15 cellular contexts compared by ENCODE assay signal in genomic region chr16:669666-670065, GRCh38. TPM values are rescaled to one million over a fixed set of nuclear protein-coding genes. Genes with fewer than 3 reads are reported as not detected.
DNase-seq lines count a peak whose midpoint lies in the region; ATAC-seq, FAIRE-seq and TF ChIP-seq lines count a peak whose summit lies in the region.
"Had no signal": no experiment of that assay in that cellular context is flagged by ENCODE, and none has a peak within 500 bp of the region (broad histone marks: within the 10 kb centered on the region; RNA-seq: fewer than 3 reads in every experiment).

No MANE protein-coding gene starts in this region.

- intact Hi-C loops in CD8-positive, alpha-beta T cell (cut with DNase I, micrococcal nuclease) = loop anchor here (2.0 to 10.0 kb wide), 2 partner anchors 33 to 145 kb away; partner anchors contain the start of genes CAPN15 (in 1 of the 2) and METTL26 (in 1 of the 2)
- intact Hi-C loops in thyroid gland (cut with DNase I) = no loop called here
- intact Hi-C loops in lower leg skin (cut with DNase I; ENCODE audit: low total_unique reads) = loop anchor here (10.0 kb wide), 1 partner anchor 125 kb away; no protein-coding TSS in a partner anchor

- no peaks in the 10 kb centered on the region for H3K27me3 ChIP-seq in CD8-positive, alpha-beta T cell (ENCODE audit: insufficient read depth, low read length)
- H3K27me3 ChIP-seq in hepatocyte (no peaks in the 10 kb centered on the region), thyroid gland (no peaks in the 10 kb centered on the region), mesendoderm (ENCODE audit: insufficient read depth, low read length, poor library complexity) (no peaks in the 10 kb centered on the region)

- H4K8ac ChIP-seq in mesendoderm (ENCODE audit: low read depth, low read length) = no peak overlapping the region

- FAIRE-seq in A549 (lab: Jason Lieb, UNC) = no peak
- FAIRE-seq: colon had no signal

- H3K4me1 ChIP-seq in A549 (peaks cover 15% of the 10 kb centered on the region), hepatocyte (ENCODE audit: insufficient read depth) (peaks cover 4% of the 10 kb centered on the region), thyroid gland (peaks cover 8 to 14% of the 10 kb centered on the region in 2 donors), mesendoderm (ENCODE audit: control insufficient read depth, low read depth, low read length) (no peaks in the 10 kb centered on the region)
- H3K4me1 ChIP-seq in CD8-positive, alpha-beta T cell (ENCODE audit: insufficient read depth, low read length) = peaks cover 22% of the 10 kb centered on the region

- H3K4me2 ChIP-seq in A549 (peak overlapping the region; percentile 97), hepatocyte (peak overlapping the region; percentile 96), mesendoderm (ENCODE audit: low read length) (no peak overlapping the region)

- H3K4me3 ChIP-seq in A549 (no peak overlapping the region), hepatocyte (no peak overlapping the region), thyroid gland (replicated peaks in 1 of 3) (no peak overlapping the region), lower leg skin (ENCODE audit: low read depth, poor library complexity, severe bottlenecking) (no peak overlapping the region), mesendoderm (ENCODE audit: low read length) (no peak overlapping the region)
- H3K4me3 ChIP-seq in CD8-positive, alpha-beta T cell (ENCODE audit: low read depth, low read length) = no peak overlapping the region

- no peak overlapping the region for H2AK5ac ChIP-seq in mesendoderm (ENCODE audit: low read length)

- H3K27ac ChIP-seq in A549 (no peak overlapping the region), hepatocyte (no peak overlapping the region), thyroid gland (no peak overlapping the region), mesendoderm (ENCODE audit: low read depth, low read length) (no peak overlapping the region)
- no peak overlapping the region for H3K27ac ChIP-seq in CD8-positive, alpha-beta T cell (ENCODE audit: low read depth, low read length)

- H3K79me1 ChIP-seq in mesendoderm (ENCODE audit: low read length) = peaks cover 9% of the 10 kb centered on the region

- no peaks in the 10 kb centered on the region for H3K27me3 Mint-ChIP-seq in CD8-positive, alpha-beta T cell (ENCODE audit: low read depth)
- H3K27me3 Mint-ChIP-seq in WTC11 (ENCODE audit: low read depth) = no peaks in the 10 kb centered on the region

- H3K23ac ChIP-seq in mesendoderm (ENCODE audit: low read length) = no peak overlapping the region

- H3K4ac ChIP-seq in mesendoderm (ENCODE audit: low read depth, low read length) = no peak overlapping the region

- no peak overlapping the region for H3K56ac ChIP-seq in mesendoderm (ENCODE audit: low read length)

- no peak overlapping the region for H4K5ac ChIP-seq in mesendoderm (ENCODE audit: low read length)

- POLR2A ChIA-PET in A549 (lab: Yijun Ruan, JAX) (interaction anchor here (0.6 kb wide), 1 partner anchor 15 kb away, joined by 3 read pairs; the partner anchor contains the start of gene JMJD8), WTC11 (lab: Charles Lee) (no interaction called here), GM10248 (lab: Yijun Ruan, JAX) (no interaction called here)
- POLR2A ChIA-PET in CD8-positive, alpha-beta T cell (lab: Charles Lee) = interaction anchor here (1.3 kb wide), 1 partner anchor 15 kb away, joined by 4 read pairs; the partner anchor contains the start of gene JMJD8

- no peaks in the 10 kb centered on the region for H4K20me1 ChIP-seq in hepatocyte (ENCODE audit: insufficient read depth, poor library complexity, severe bottlenecking)

- TF ChIP-seq CTCF in A549 (IDR thresholded peaks at IDR 0.05) (no peak), WTC11 (IDR thresholded peaks at IDR 0.05) (no peak), hepatocyte (IDR thresholded peaks at IDR 0.05; ENCODE audit: poor library complexity) (no peak), thyroid gland (IDR thresholded peaks at IDR 0.05) (no peak), lower leg skin (IDR thresholded peaks at IDR 0.05) (no peak), GM10248 (IDR thresholded peaks at IDR 0.05; ENCODE audit: control extremely low read depth, extremely low read depth, low read depth, missing control alignments) (no peak)
- no peak for TF ChIP-seq CTCF in CD8-positive, alpha-beta T cell (IDR thresholded peaks at IDR 0.05)

- TF ChIP-seq POLR2A in A549 (IDR thresholded peaks at IDR 0.05; ENCODE audit: low read length) (no peak), thyroid gland (IDR thresholded peaks at IDR 0.05) (no peak), lower leg skin (IDR thresholded peaks at IDR 0.05) (no peak)

- H2BK120ac ChIP-seq in mesendoderm (ENCODE audit: low read depth, low read length) = no peak overlapping the region

- H3K9ac ChIP-seq in mesendoderm (ENCODE audit: low read length) = no peak overlapping the region

- no peak overlapping the region for H3K18ac ChIP-seq in mesendoderm (ENCODE audit: low read length)

- H3K36me3 ChIP-seq in CD8-positive, alpha-beta T cell (ENCODE audit: insufficient read depth, low read length) = peaks cover 14% of the 10 kb centered on the region
- no peaks in the 10 kb centered on the region for H3K36me3 ChIP-seq in hepatocyte (replicated peaks; ENCODE audit: insufficient read depth, low read depth)
- peaks cover 33 to 44% of the 10 kb centered on the region in 2 donors for H3K36me3 ChIP-seq in thyroid gland
- H3K36me3 ChIP-seq in mesendoderm (ENCODE audit: control insufficient read depth, insufficient read depth, low read length) = peaks cover 22% of the 10 kb centered on the region

- no peak overlapping the region for H2AFZ ChIP-seq in hepatocyte

- no peak overlapping the region for H2BK5ac ChIP-seq in mesendoderm (ENCODE audit: low read length)

- H3K4me3 Mint-ChIP-seq in CD8-positive, alpha-beta T cell = peak overlapping the region; percentile 69
- peak overlapping the region; percentile 65 for H3K4me3 Mint-ChIP-seq in WTC11

- no peak for DNase-seq in A549 (ENCODE audit: low read depth in 1 of 2, low spot score in 1 of 2)
- no peak for DNase-seq in CD8-positive, alpha-beta T cell
- no peak for DNase-seq in WTC11 (ENCODE audit: low spot score)
- no peak for DNase-seq in hepatocyte (ENCODE audit: low spot score)
- no peak for DNase-seq in thyroid gland
- DNase-seq in lower leg skin (ENCODE audit: low spot score in 2 of 2) = no peak
- no peak for DNase-seq in GM10248 (ENCODE audit: extremely low spot score)
- DNase-seq in mesendoderm = no peak
- DNase-seq: foreskin fibroblast; islet precursor cell; NCI-H2081 treated with DMSO at 0.1 percent for 48 hours; OCI-M1; stimulated activated CD4-positive, alpha-beta T cell treated with anti-CD3 and anti-CD28 coated beads, Interleukin-12 subunit alpha, Interleukin-12 subunit beta, amount 100 ng/mL, for 4 hours; stimulated activated CD8-positive, alpha-beta memory T cell treated with anti-CD3 and anti-CD28 coated beads, Interleukin-4, amount 100 ng/mL, for 48 hours had no signal

- CTCF ChIA-PET in A549 (lab: Yijun Ruan, JAX) (interaction anchor here (0.7 to 2.7 kb wide), 3 partner anchors 9 to 41 kb away, joined by 3 to 18 read pairs (median 3); no protein-coding TSS in a partner anchor), WTC11 (lab: Charles Lee) (interaction anchor here (3.0 kb wide), 1 partner anchor 21 kb away, joined by 16 read pairs; the partner anchor contains the start of gene WDR90), GM10248 (lab: Yijun Ruan, JAX) (interaction anchor here (2.0 to 5.5 kb wide), 2 partner anchors 10 to 22 kb away, joined by 5 to 28 read pairs; partner anchors contain the start of gene STUB1)
- CTCF ChIA-PET in CD8-positive, alpha-beta T cell (lab: Charles Lee) = interaction anchor here (4.1 kb wide), 1 partner anchor 11 kb away, joined by 23 read pairs; the partner anchor contains the start of gene STUB1

- ATAC-seq in A549 = no peak
- no peak for ATAC-seq in CD8-positive, alpha-beta T cell
- no peak for ATAC-seq in WTC11

- H2BK15ac ChIP-seq in mesendoderm (replicated peaks; ENCODE audit: low read depth) = no peak overlapping the region

- TF ChIP-seq EP300 in A549 (IDR thresholded peaks at IDR 0.05) = no peak

- peaks cover 31% of the 10 kb centered on the region for H3K36me3 Mint-ChIP-seq in CD8-positive, alpha-beta T cell
- peaks cover 11% of the 10 kb centered on the region for H3K36me3 Mint-ChIP-seq in WTC11

- no peaks in the 10 kb centered on the region for H3K9me2 ChIP-seq in hepatocyte (replicated peaks; ENCODE audit: insufficient read depth)

- TF ChIP-seq RAD21 in A549 (conservative IDR thresholded peaks at IDR 0.05 in 1 of 2, IDR thresholded peaks at IDR 0.05 in 1 of 2) = no peak

- H3K9me3 ChIP-seq in A549 (no peaks in the 10 kb centered on the region), hepatocyte (ENCODE audit: low read depth) (no peaks in the 10 kb centered on the region), thyroid gland (no peaks in the 10 kb centered on the region)
- H3K9me3 ChIP-seq in CD8-positive, alpha-beta T cell (ENCODE audit: low read length) = no peaks in the 10 kb centered on the region

- H3K4me1 Mint-ChIP-seq in CD8-positive, alpha-beta T cell (ENCODE audit: low read depth) = peaks cover 12% of the 10 kb centered on the region
- H3K4me1 Mint-ChIP-seq in WTC11 = peaks cover under 1% of the 10 kb centered on the region

- 88% methylated on average over 11 of the region's 13 CpGs for WGBS in A549 (ENCODE audit: missing lambda C conversion rate)
- WGBS in hepatocyte (ENCODE audit: low lambda C conversion rate, missing lambda C conversion rate) = 99% methylated on average over 13 of the region's 13 CpGs
- WGBS in thyroid gland, 2 donors = 97 to 100% methylated on average over 2 to 8 of the region's 13 CpGs
- WGBS in lower leg skin, 2 donors = 92 to 97% methylated on average over 12 of the region's 13 CpGs
- no CpG with 5 or more reads among the region's 13 CpGs for WGBS in mesendoderm (ENCODE audit: extremely low coverage, insufficient coverage, low lambda C conversion rate)

- H3K27ac Mint-ChIP-seq in CD8-positive, alpha-beta T cell = no peak overlapping the region
- no peak overlapping the region for H3K27ac Mint-ChIP-seq in WTC11

- H3K9me3 Mint-ChIP-seq in CD8-positive, alpha-beta T cell = no peaks in the 10 kb centered on the region
- no peaks in the 10 kb centered on the region for H3K9me3 Mint-ChIP-seq in WTC11

- peaks cover 23% of the 10 kb centered on the region for H3K79me2 ChIP-seq in hepatocyte
- H3K79me2 ChIP-seq in mesendoderm (ENCODE audit: control insufficient read depth, insufficient read depth, low read length) = peaks cover 12% of the 10 kb centered on the region

RNA-seq across cellular contexts. Expression of gene RHOT2, which starts 1.7 kb away (rescaled TPM):
- polyA plus RNA-seq in A549 (2011; rRNA removed) (33.9 and 38.0 TPM in 2 replicates), A549 (2017; fragmentation: RNase III; extraction: RNeasy Plus Mini Kit Qiagen cat#74134 plus additional on column Dnase treatment) (74.0 to 83.5 TPM (median 83.1 TPM) in 3 replicates), hepatocyte (158 and 201 TPM in 2 replicates)
- 125 and 162 TPM in 2 replicates for polyA plus RNA-seq in A549 (2012; cell fraction: cytosol; rRNA removed)
- polyA plus RNA-seq in A549 (2012; cell fraction: nucleus; rRNA removed) = 953 and 1,278 TPM in 2 replicates
- polyA minus RNA-seq in A549 (2011; rRNA and poly(A)+ RNA removed) = 26.4 and 38.1 TPM in 2 replicates
- total RNA-seq in CD8-positive, alpha-beta T cell = 100 to 1,000 TPM; 163 to 175 TPM
- total RNA-seq in WTC11 (2021) (245 to 285 TPM (median 250 TPM) in 3 replicates), hepatocyte (41.8 and 63.2 TPM in 2 replicates), thyroid gland (10 to 100 TPM; 49.7 to 81.8 (median 57.6) TPM), lower leg skin (10 to 100 TPM; 36.1 to 86.7 (median 58.7) TPM)
- polyA plus RNA-seq in mesendoderm (2013, experiment 1 of 2) = 74.0 TPM
- polyA plus RNA-seq in mesendoderm (2013, experiment 2 of 2) = 70.5 TPM

RNA-seq across cellular contexts. Expression of gene RHBDL1, which starts 5.8 kb away (rescaled TPM):
- polyA plus RNA-seq in A549 (2011; rRNA removed) (0.56 and 0.75 TPM in 2 replicates), A549 (2017; fragmentation: RNase III; extraction: RNeasy Plus Mini Kit Qiagen cat#74134 plus additional on column Dnase treatment) (1.2 to 1.6 TPM (median 1.4 TPM) in 3 replicates), hepatocyte (4.2 and 8.1 TPM in 2 replicates)
- polyA plus RNA-seq in A549 (2012; cell fraction: cytosol; rRNA removed) = 1.5 and 1.8 TPM in 2 replicates
- polyA plus RNA-seq in A549 (2012; cell fraction: nucleus; rRNA removed) = 19.1 and 19.7 TPM in 2 replicates
- 0.12 and 0.29 TPM in 2 replicates for polyA minus RNA-seq in A549 (2011; rRNA and poly(A)+ RNA removed)
- 1 to 10 TPM; 3.1 to 4.1 TPM for total RNA-seq in CD8-positive, alpha-beta T cell
- total RNA-seq in WTC11 (2021) (6.7 to 8.2 TPM (median 6.7 TPM) in 3 replicates), hepatocyte (2.3 and 3.4 TPM in 2 replicates), thyroid gland (under 1 TPM in 3 of 4 donors, not detected in 1; 0.27 to 0.63 (median 0.56) TPM), lower leg skin (1 to 10 TPM; 1.4 to 5.3 (median 2.6) TPM)
- polyA plus RNA-seq in mesendoderm (2013, experiment 1 of 2) = 0.22 TPM
- polyA plus RNA-seq in mesendoderm (2013, experiment 2 of 2) = 0.32 TPM

RNA-seq across cellular contexts. Expression of gene STUB1, which starts 10.5 kb away (rescaled TPM):
- polyA plus RNA-seq in A549 (2011; rRNA removed) = 53.2 and 60.6 TPM in 2 replicates
- polyA plus RNA-seq in A549 (2012; cell fraction: cytosol; rRNA removed) = 134 and 143 TPM in 2 replicates
- polyA plus RNA-seq in A549 (2012; cell fraction: nucleus; rRNA removed) = 123 and 167 TPM in 2 replicates
- polyA plus RNA-seq in A549 (2017; fragmentation: RNase III; extraction: RNeasy Plus Mini Kit Qiagen cat#74134 plus additional on column Dnase treatment) = 90.0 to 93.5 TPM (median 90.4 TPM) in 3 replicates
- 18.1 and 28.3 TPM in 2 replicates for polyA minus RNA-seq in A549 (2011; rRNA and poly(A)+ RNA removed)
- 10 to 100 TPM; 40.0 to 50.0 TPM for total RNA-seq in CD8-positive, alpha-beta T cell
- 79.0 to 88.2 TPM (median 85.8 TPM) in 3 replicates for total RNA-seq in WTC11 (2021)
- 116 TPM in 2 replicates for total RNA-seq in hepatocyte
- polyA plus RNA-seq in hepatocyte = 231 and 249 TPM in 2 replicates
- 100 to 1,000 TPM; 134 to 206 (median 162) TPM for total RNA-seq in thyroid gland
- 100 to 1,000 TPM; 195 to 272 (median 198) TPM for total RNA-seq in lower leg skin
- polyA plus RNA-seq in mesendoderm (2013, experiment 1 of 2) = 69.6 TPM
- polyA plus RNA-seq in mesendoderm (2013, experiment 2 of 2) = 69.7 TPM

RNA-seq across cellular contexts. Expression of gene JMJD8, which starts 14.5 kb away (rescaled TPM):
- polyA plus RNA-seq in A549 (2011; rRNA removed) = 37.5 and 43.8 TPM in 2 replicates
- polyA plus RNA-seq in A549 (2012; cell fraction: cytosol; rRNA removed) = 109 and 141 TPM in 2 replicates
- polyA plus RNA-seq in A549 (2012; cell fraction: nucleus; rRNA removed) = 182 and 269 TPM in 2 replicates
- 72.6 to 77.0 TPM (median 73.7 TPM) in 3 replicates for polyA plus RNA-seq in A549 (2017; fragmentation: RNase III; extraction: RNeasy Plus Mini Kit Qiagen cat#74134 plus additional on column Dnase treatment)
- 33.6 and 39.1 TPM in 2 replicates for polyA minus RNA-seq in A549 (2011; rRNA and poly(A)+ RNA removed)
- 10 to 100 TPM; 15.8 to 18.7 TPM for total RNA-seq in CD8-positive, alpha-beta T cell
- 59.6 to 63.4 TPM (median 61.2 TPM) in 3 replicates for total RNA-seq in WTC11 (2021)
- 44.3 and 47.8 TPM in 2 replicates for total RNA-seq in hepatocyte
- 83.4 and 84.3 TPM in 2 replicates for polyA plus RNA-seq in hepatocyte
- total RNA-seq in thyroid gland = 100 to 1,000 TPM in 3 of 4 donors, 10 to 100 TPM in 1; 72.8 to 156 (median 124) TPM
- total RNA-seq in lower leg skin = 10 to 100 TPM; 41.8 to 90.5 (median 82.3) TPM
- polyA plus RNA-seq in mesendoderm (2013, experiment 1 of 2) = 42.7 TPM
- 41.5 TPM for polyA plus RNA-seq in mesendoderm (2013, experiment 2 of 2)

RNA-seq across cellular contexts. Expression of gene WDR90, which starts 20.5 kb away (rescaled TPM):
- polyA plus RNA-seq in A549 (2011; rRNA removed) (6.5 and 7.3 TPM in 2 replicates), A549 (2017; fragmentation: RNase III; extraction: RNeasy Plus Mini Kit Qiagen cat#74134 plus additional on column Dnase treatment) (28.1 to 31.4 TPM (median 30.7 TPM) in 3 replicates), hepatocyte (25.1 and 30.3 TPM in 2 replicates)
- polyA plus RNA-seq in A549 (2012; cell fraction: cytosol; rRNA removed) = 27.7 and 34.5 TPM in 2 replicates
- 286 and 396 TPM in 2 replicates for polyA plus RNA-seq in A549 (2012; cell fraction: nucleus; rRNA removed)
- polyA minus RNA-seq in A549 (2011; rRNA and poly(A)+ RNA removed) = 4.8 and 8.1 TPM in 2 replicates
- total RNA-seq in CD8-positive, alpha-beta T cell = 10 to 100 TPM; 15.0 to 22.8 TPM
- total RNA-seq in WTC11 (2021) (66.2 to 75.8 TPM (median 69.6 TPM) in 3 replicates), hepatocyte (6.4 and 14.4 TPM in 2 replicates), thyroid gland (10 to 100 TPM; 23.6 to 56.0 (median 34.3) TPM), lower leg skin (10 to 100 TPM; 11.1 to 32.1 (median 18.9) TPM)
- polyA plus RNA-seq in mesendoderm (2013, experiment 1 of 2) = 17.0 TPM
- 19.7 TPM for polyA plus RNA-seq in mesendoderm (2013, experiment 2 of 2)

Comparison
In these comparisons a context has a peak if more than half of its experiments do, and no peak if none do; other contexts are left out.
1. POLR2A ChIA-PET loops: an anchor here in A549 (0.6 kb wide) and CD8-positive, alpha-beta T cell (1.3 kb wide); none called in WTC11 and GM10248.